14 cellular contexts compared by ENCODE assay signal in the genomic region with DNA sequence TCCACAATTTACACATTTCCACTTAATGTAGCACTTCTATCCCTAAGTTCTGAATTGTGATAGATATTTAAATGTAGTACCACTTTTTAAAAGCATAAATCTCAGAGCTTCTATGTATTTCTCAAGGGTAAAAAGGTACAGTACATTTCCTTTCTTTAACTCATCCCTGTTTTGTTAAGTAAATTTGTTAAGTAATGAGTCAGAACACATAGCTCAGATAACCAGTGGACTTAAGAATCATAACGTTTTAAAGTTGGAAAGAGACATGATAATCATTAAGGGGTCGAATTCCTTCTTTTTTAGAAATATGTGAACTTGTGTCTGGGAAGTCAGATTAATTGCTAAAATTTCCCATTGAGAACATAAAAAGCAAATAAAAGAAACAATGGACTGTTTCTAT.
"Had no signal": no experiment of that assay in that cellular context is flagged by ENCODE, and none has a peak within 500 bp of the region (broad histone marks: within the 10 kb centered on the region; RNA-seq: fewer than 3 reads in every experiment).

No MANE protein-coding gene starts in this region.

- H3K27me3 ChIP-seq: esophagus muscularis mucosa, thyroid gland had no signal

- H3K4me3 ChIP-seq: esophagus muscularis mucosa, thyroid gland had no signal

- ATAC-seq: left cardiac atrium; natural killer cell treated with Interleukin-12 subunit alpha and Interleukin-12 subunit beta and Interleukin-15 and Interleukin-18, amount 100 ng/mL, for 72 hours; sciatic nerve had no signal

- DNase-seq: activated CD4-positive, alpha-beta T cell treated with anti-CD3 and anti-CD28 coated beads, Interleukin-2, amount 50 U/mL, for 48 hours; activated gamma-delta T cell treated with Interleukin-2 at 50 U/mL for 16 hours; activated naive CD8-positive, alpha-beta T cell treated with anti-CD3 and anti-CD28 coated beads for 36 hours; central memory CD4-positive, alpha-beta T cell; effector CD4-positive, alpha-beta T cell; foreskin fibroblast; left cardiac atrium; mesendoderm; nucleus accumbens; stimulated activated naive CD4-positive, alpha-beta T cell treated with Interleukin-2 at 50 U/mL for 16 hours; thyroid gland had no signal

- H3K36me3 ChIP-seq: esophagus muscularis mucosa, thyroid gland had no signal

- H3K4me1 ChIP-seq: esophagus muscularis mucosa, thyroid gland had no signal

- H3K9me3 ChIP-seq: esophagus muscularis mucosa, thyroid gland had no signal

- H3K27ac ChIP-seq: esophagus muscularis mucosa, thyroid gland had no signal
